30 cellular contexts compared by ENCODE assay signal in the genomic region with DNA sequence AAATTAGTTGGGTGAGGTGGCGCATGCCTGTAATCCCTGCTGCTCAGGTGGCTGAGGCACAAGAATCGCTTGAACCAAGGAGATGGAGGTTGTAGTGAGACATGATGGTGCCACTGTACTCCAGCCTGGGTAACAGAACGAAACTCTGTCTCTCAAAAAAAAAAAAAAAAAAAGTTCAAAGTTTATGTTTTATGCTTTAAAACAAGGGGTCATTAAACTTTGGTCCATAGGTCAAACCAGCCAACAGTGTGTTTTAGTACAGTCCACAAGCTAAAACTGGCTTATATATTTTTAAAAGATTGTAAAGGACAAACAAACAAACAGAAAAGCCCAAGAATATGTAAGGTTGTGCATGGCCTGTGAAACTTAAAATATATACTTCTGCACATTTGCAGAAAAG.
"Had no signal": no experiment of that assay in that cellular context is flagged by ENCODE, and none has a peak within 500 bp of the region (broad histone marks: within the 10 kb centered on the region; RNA-seq: fewer than 3 reads in every experiment).

No MANE protein-coding gene starts in this region.

- H3K36me3 ChIP-seq: adrenal gland had no signal

- H3K4me1 ChIP-seq: adrenal gland, body of pancreas, gastroesophageal sphincter had no signal

- ATAC-seq: activated CD4-positive, CD25-positive, alpha-beta regulatory T cell treated with anti-CD3 and anti-CD28 coated beads, Interleukin-2, amount 50 U/mL, for 24 hours; activated CD8-positive, alpha-beta T cell treated with anti-CD3 and anti-CD28 coated beads for 36 hours; activated naive CD8-positive, alpha-beta T cell treated with anti-CD3 and anti-CD28 coated beads, Interleukin-2, amount 50 U/mL, for 24 hours; body of pancreas; gastroesophageal sphincter; T-helper 17 cell had no signal

- H3K9me3 ChIP-seq: adrenal gland, body of pancreas, esophagus squamous epithelium, gastroesophageal sphincter had no signal

- H3K27me3 ChIP-seq: adrenal gland, body of pancreas, esophagus squamous epithelium, gastroesophageal sphincter had no signal

- H3K27ac ChIP-seq: adrenal gland, body of pancreas, epithelial cell of prostate, esophagus squamous epithelium, gastroesophageal sphincter, WERI-Rb-1 had no signal

- DNase-seq: activated B cell treated with CpG ODN at 0.5 μM for 24 hours; activated CD4-positive, alpha-beta T cell treated with anti-CD3 and anti-CD28 coated beads for 48 hours; activated CD4-positive, alpha-beta T cell treated with anti-CD3 and anti-CD28 coated beads, Interleukin-2, amount 50 U/mL, for 1 hour; activated CD4-positive, alpha-beta T cell treated with anti-CD3 and anti-CD28 coated beads, Interleukin-2, amount 50 U/mL, for 48 hours; activated CD8-positive, alpha-beta memory T cell treated with anti-CD3 and anti-CD28 coated beads for 24 hours; activated CD8-positive, alpha-beta T cell treated with anti-CD3 and anti-CD28 coated beads for 36 hours; activated effector memory CD4-positive, alpha-beta T cell treated with anti-CD3 and anti-CD28 coated beads, Interleukin-2, amount 50 U/mL, for 16 hours; activated naive CD4-positive, alpha-beta T cell treated with anti-CD3 and anti-CD28 coated beads for 36 hours; activated naive CD8-positive, alpha-beta T cell treated with anti-CD3 and anti-CD28 coated beads for 36 hours; activated naive CD8-positive, alpha-beta T cell treated with anti-CD3 and anti-CD28 coated beads, Interleukin-2, amount 50 U/mL, for 24 hours; activated T-cell treated with anti-CD3 and anti-CD28 coated beads, Interleukin-2, amount 50 U/mL, for 1 hour; activated T-cell treated with anti-CD3 and anti-CD28 coated beads, Interleukin-2, amount 50 U/mL, for 48 hours; adrenal gland; amygdala; aorta; body of pancreas; caudate nucleus; effector CD8-positive, alpha-beta T cell; esophagus squamous epithelium; foreskin melanocyte; T-helper 1 cell; T-helper 17 cell; T1000; WERI-Rb-1 had no signal

- H3K4me3 ChIP-seq: adrenal gland, body of pancreas, esophagus squamous epithelium, gastroesophageal sphincter had no signal

- FAIRE-seq: colon, endometrium, endothelial cell of umbilical vein had no signal
